21 cellular contexts compared by ENCODE assay signal in the genomic region with DNA sequence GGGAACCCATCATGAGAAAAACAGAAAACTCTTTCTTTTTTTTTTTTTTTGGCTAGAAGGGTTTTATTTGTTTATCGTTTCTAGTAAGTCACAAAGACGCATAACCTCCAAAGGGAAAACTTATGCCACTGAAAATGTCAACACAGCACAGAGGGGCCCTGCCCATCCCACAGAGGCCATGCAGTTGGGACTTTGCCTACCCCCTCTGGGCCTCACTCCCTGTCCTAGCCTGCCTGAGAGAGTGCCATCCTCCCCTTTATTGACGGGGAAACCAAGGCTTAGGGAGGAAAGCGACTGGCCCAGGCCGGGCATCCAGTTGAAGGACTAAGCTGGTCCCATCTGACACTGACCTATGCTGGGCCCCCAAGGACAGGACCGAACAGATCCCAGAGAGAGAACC.
DNase-seq lines count a peak whose midpoint lies in the region; ATAC-seq and TF ChIP-seq lines count a peak whose summit lies in the region.
"Had no signal": no experiment of that assay in that cellular context is flagged by ENCODE, and none has a peak within 500 bp of the region (broad histone marks: within the 10 kb centered on the region; RNA-seq: fewer than 3 reads in every experiment).

No MANE protein-coding gene starts in this region.

- peaks cover 49% of the 10 kb centered on the region for H3K79me2 ChIP-seq in GM23338 (replicated peaks; ENCODE audit: insufficient read depth)

- no peaks in the 10 kb centered on the region for H3K27me3 Mint-ChIP-seq in naive B cell
- peaks cover 12% of the 10 kb centered on the region for H3K27me3 Mint-ChIP-seq in GM23338 (ENCODE audit: insufficient read depth, low read depth, poor library complexity)
- H3K27me3 Mint-ChIP-seq in naive thymus-derived CD4-positive, alpha-beta T cell, result peaks cover 0 to 6% (median 0%) of the 10 kb centered on the region in 5 donors

- no peaks in the 10 kb centered on the region for H3K9me2 ChIP-seq in GM23338 (ENCODE audit: insufficient read depth)

- H3K4me1 Mint-ChIP-seq in naive B cell, result peaks cover 50 to 69% (median 69%) of the 10 kb centered on the region in 3 donors
- H3K4me1 Mint-ChIP-seq in GM23338, result peaks cover 43% of the 10 kb centered on the region
- peaks cover 0 to 12% (median 8%) of the 10 kb centered on the region in 7 donors for H3K4me1 Mint-ChIP-seq in naive thymus-derived CD4-positive, alpha-beta T cell

- TF ChIP-seq CTCF in GM23338 (conservative IDR thresholded peaks at IDR 0.05; ENCODE audit: low read depth in 2 of 2), result no peak

- H3K36me3 ChIP-seq in GM23338 (ENCODE audit: insufficient read depth), result no peaks in the 10 kb centered on the region
- H3K36me3 ChIP-seq in naive thymus-derived CD4-positive, alpha-beta T cell (ENCODE audit: control insufficient read depth in 2 of 3, insufficient read depth in 3 of 3, low read length in 3 of 3), result no peaks in the 10 kb centered on the region

- H4K20me1 ChIP-seq in GM23338 (replicated peaks; ENCODE audit: insufficient read depth), result peaks cover 6% of the 10 kb centered on the region

- intact Hi-C loops in right cardiac atrium (cut with DNase I) (no loop called here), left ventricle myocardium superior (cut with micrococcal nuclease) (no loop called here)
- intact Hi-C loops in naive thymus-derived CD4-positive, alpha-beta T cell (cut with micrococcal nuclease), result no loop called here

- no peaks in the 10 kb centered on the region for H3F3A ChIP-seq in GM23338 (replicated peaks; ENCODE audit: low read depth)

- 75% methylated on average over 6 of the region's 6 CpGs for WGBS in right cardiac atrium

- ATAC-seq in right cardiac atrium, result no peak
- no peak for ATAC-seq in left ventricle myocardium superior
- no peak for ATAC-seq in naive B cell (ENCODE audit: low read depth in 2 of 2)
- no peak for ATAC-seq in GM23338
- ATAC-seq in naive thymus-derived CD4-positive, alpha-beta T cell, result no peak
- ATAC-seq: A549 had no signal

- no peak overlapping the region for H2AFZ ChIP-seq in GM23338

- DNase-seq in right cardiac atrium (peak in 2 of 3 donors; percentile 13 to 28), left ventricle myocardium superior (no peak), caudate nucleus (lab: John Stamatoyannopoulos, UW) (no peak), naive B cell (no peak), GM23338 (ENCODE audit: low spot score) (no peak), HuH-7 (ENCODE audit: low spot score) (no peak), NCI-H2227 treated with DMSO at 0.1 percent for 48 hours (lab: John Stamatoyannopoulos, UW) (no peak)
- DNase-seq in naive thymus-derived CD4-positive, alpha-beta T cell, result no peak
- DNase-seq: CD4-positive, alpha-beta T cell; DND-41; GDM1; KG1; NCI-H1092; NCI-H1694; NCI-H2107; NCI-H345; NCI-H526 treated with DMSO at 0.1 percent for 48 hours; NK-92 treated with Interleukin-12 subunit alpha and Interleukin-12 subunit beta, amount 100 ng/mL, for 24 hours; OCI-M1 had no signal

- peak overlapping the region in 1 of 8 donors; percentile 6 for H3K4me3 Mint-ChIP-seq in naive B cell
- H3K4me3 Mint-ChIP-seq in GM23338, result no peak overlapping the region
- no peak overlapping the region for H3K4me3 Mint-ChIP-seq in naive thymus-derived CD4-positive, alpha-beta T cell
- H3K4me3 Mint-ChIP-seq: CD4-positive, alpha-beta T cell had no signal

- CTCF ChIA-PET in naive thymus-derived CD4-positive, alpha-beta T cell (lab: Charles Lee), result no interaction called here

- H3K4me2 ChIP-seq in GM23338, result no peak overlapping the region
- H3K4me2 ChIP-seq: A549 had no signal

- no peaks in the 10 kb centered on the region for H3K36me3 Mint-ChIP-seq in naive B cell
- no peaks in the 10 kb centered on the region for H3K36me3 Mint-ChIP-seq in GM23338 (ENCODE audit: low read depth)
- no peaks in the 10 kb centered on the region for H3K36me3 Mint-ChIP-seq in naive thymus-derived CD4-positive, alpha-beta T cell

- H3K27me3 ChIP-seq in right cardiac atrium (ENCODE audit: control insufficient read depth, insufficient read depth) (no peaks in the 10 kb centered on the region), GM23338 (ENCODE audit: insufficient read depth) (no peaks in the 10 kb centered on the region)
- no peaks in the 10 kb centered on the region for H3K27me3 ChIP-seq in naive thymus-derived CD4-positive, alpha-beta T cell (ENCODE audit: control insufficient read depth in 2 of 2, insufficient read depth in 2 of 2, low read length in 2 of 2)

- peak overlapping the region in 4 of 6 donors; percentile 36 to 73 (median 44) for H3K27ac Mint-ChIP-seq in naive B cell
- no peak overlapping the region for H3K27ac Mint-ChIP-seq in GM23338
- no peak overlapping the region for H3K27ac Mint-ChIP-seq in naive thymus-derived CD4-positive, alpha-beta T cell
- H3K27ac Mint-ChIP-seq: CD4-positive, alpha-beta T cell had no signal

- POLR2A ChIA-PET in naive thymus-derived CD4-positive, alpha-beta T cell (lab: Charles Lee), result no interaction called here

- H3K27ac ChIP-seq in right cardiac atrium (ENCODE audit: low read length), result no peak overlapping the region
- peak overlapping the region; percentile 55 for H3K27ac ChIP-seq in caudate nucleus (ENCODE audit: low read depth, low read length)
- no peak overlapping the region for H3K27ac ChIP-seq in GM23338 (ENCODE audit: low read depth)
- no peak overlapping the region for H3K27ac ChIP-seq in naive thymus-derived CD4-positive, alpha-beta T cell (ENCODE audit: low read depth, low read length)
- H3K27ac ChIP-seq: A549, HL-60 had no signal

- H3K9me3 Mint-ChIP-seq in naive B cell, result no peaks in the 10 kb centered on the region
- no peaks in the 10 kb centered on the region for H3K9me3 Mint-ChIP-seq in GM23338
- peaks cover 0 to 6% (median 0%) of the 10 kb centered on the region in 11 donors for H3K9me3 Mint-ChIP-seq in naive thymus-derived CD4-positive, alpha-beta T cell
- H3K9me3 Mint-ChIP-seq: CD4-positive, alpha-beta T cell had no signal

- H3K4me1 ChIP-seq in right cardiac atrium (ENCODE audit: control insufficient read depth, insufficient read depth, low read length) (peaks cover 9% of the 10 kb centered on the region), GM23338 (ENCODE audit: insufficient read depth) (peaks cover 5% of the 10 kb centered on the region)
- H3K4me1 ChIP-seq in naive thymus-derived CD4-positive, alpha-beta T cell (ENCODE audit: control insufficient read depth in 2 of 2, insufficient read depth in 2 of 2, low read length in 2 of 2), result no peaks in the 10 kb centered on the region
- H3K4me1 ChIP-seq: A549 had no signal

- H3K9me3 ChIP-seq in right cardiac atrium (ENCODE audit: control insufficient read depth, low read length), result no peaks in the 10 kb centered on the region
- no peaks in the 10 kb centered on the region for H3K9me3 ChIP-seq in naive thymus-derived CD4-positive, alpha-beta T cell (ENCODE audit: control insufficient read depth in 2 of 3, low read length in 3 of 3)
- H3K9me3 ChIP-seq: A549 had no signal

- H3K4me3 ChIP-seq in right cardiac atrium (ENCODE audit: low read length), result no peak overlapping the region
- no peak overlapping the region for H3K4me3 ChIP-seq in GM23338
- H3K4me3 ChIP-seq in naive thymus-derived CD4-positive, alpha-beta T cell (ENCODE audit: low read length), result no peak overlapping the region
- H3K4me3 ChIP-seq: A549 had no signal

Comparison
In these comparisons a context has a peak if more than half of its experiments do, and no peak if none do; other contexts are left out.
1. DNase-seq: peak in right cardiac atrium (2 of 3); none in left ventricle myocardium superior (single experiment), caudate nucleus (0 of 61), naive B cell (single experiment), GM23338 (single experiment), naive thymus-derived CD4-positive, alpha-beta T cell (0 of 9), HuH-7 (single experiment) and NCI-H2227 treated with DMSO at 0.1 percent for 48 hours (single experiment).
2. H3K27ac Mint-ChIP-seq: peak in naive B cell (4 of 6); none in GM23338 (single experiment) and naive thymus-derived CD4-positive, alpha-beta T cell (0 of 9).